In the genomic region with DNA sequence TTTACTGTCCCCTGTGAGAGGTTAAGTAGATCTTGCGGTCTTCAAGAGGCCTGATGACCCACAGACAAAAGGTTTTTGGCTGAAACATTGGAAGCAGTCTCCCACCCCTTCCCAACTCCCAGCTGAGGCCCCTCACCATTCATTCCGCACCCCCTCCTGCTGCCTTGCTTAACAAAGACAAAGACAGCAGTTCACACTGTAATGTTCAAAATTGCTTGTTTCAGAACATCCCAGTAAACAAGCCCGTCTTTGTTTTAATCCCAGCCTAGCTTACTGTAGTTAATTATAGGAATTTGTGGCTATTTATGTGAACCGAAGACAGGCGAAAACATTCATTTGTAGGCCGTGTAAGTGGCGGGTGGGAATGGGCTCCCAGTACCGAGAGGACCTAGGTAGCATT, we compare ENCODE assay signal across 16 cellular contexts. TPM values are rescaled to one million over a fixed set of nuclear protein-coding genes. Genes with fewer than 3 reads are reported as not detected.
DNase-seq lines count a peak whose midpoint lies in the region; ATAC-seq and TF ChIP-seq lines count a peak whose summit lies in the region.
"Had no signal": no experiment of that assay in that cellular context is flagged by ENCODE, and none has a peak within 500 bp of the region (broad histone marks: within the 10 kb centered on the region; RNA-seq: fewer than 3 reads in every experiment).

No MANE protein-coding gene starts in this region.

- H4K20me1 ChIP-seq in GM23338 (replicated peaks; ENCODE audit: insufficient read depth) = no peaks in the 10 kb centered on the region
- H4K20me1 ChIP-seq: BLaER1 had no signal

- no peaks in the 10 kb centered on the region for H3K79me2 ChIP-seq in GM23338 (replicated peaks; ENCODE audit: insufficient read depth)

- H2AFZ ChIP-seq in GM23338 = peak overlapping the region; percentile 84
- H2AFZ ChIP-seq: GM23248 had no signal

- H3K27ac ChIP-seq in GM23338 (ENCODE audit: low read depth) = no peak overlapping the region
- H3K27ac ChIP-seq in cingulate gyrus (ENCODE audit: low read depth, low read length) = peak overlapping the region; percentile 71
- H3K27ac ChIP-seq in adrenal gland = no peak overlapping the region
- H3K27ac ChIP-seq: BLaER1, GM23248, Peyer's patch had no signal

- WGBS in adrenal gland, 4 donors = 75 to 87% (median 83%) methylated on average over 8 of the region's 8 CpGs

- DNase-seq in GM23338 (ENCODE audit: low spot score) = no peak
- peak; percentile 16 for DNase-seq in inferior parietal cortex (ENCODE audit: extremely low spot score)
- peak; percentile 58 for DNase-seq in putamen (ENCODE audit: low spot score)
- no peak for DNase-seq in adrenal gland
- DNase-seq: CD8-positive, alpha-beta T cell; GM23248; NCI-H1092; NCI-H2081 treated with DMSO at 0.1 percent for 48 hours; NCI-H524 treated with DMSO at 0.1 percent for 48 hours; Peyer's patch; SIG-M5 had no signal

- no peaks in the 10 kb centered on the region for H3K36me3 Mint-ChIP-seq in GM23338 (ENCODE audit: low read depth)
- H3K36me3 Mint-ChIP-seq: CD8-positive, alpha-beta T cell had no signal

- peaks cover 2% of the 10 kb centered on the region for H3K27me3 Mint-ChIP-seq in GM23338 (ENCODE audit: insufficient read depth, low read depth, poor library complexity)

- H3K27me3 ChIP-seq in GM23338 (ENCODE audit: insufficient read depth) (no peaks in the 10 kb centered on the region), adrenal gland (peaks cover 5% of the 10 kb centered on the region)
- H3K27me3 ChIP-seq: BLaER1, Peyer's patch had no signal

- no peaks in the 10 kb centered on the region for H3K9me3 Mint-ChIP-seq in GM23338
- H3K9me3 Mint-ChIP-seq: CD8-positive, alpha-beta T cell had no signal

- no peaks in the 10 kb centered on the region for H3K9me3 ChIP-seq in adrenal gland (replicated peaks in 1 of 3)
- H3K9me3 ChIP-seq: BLaER1, Peyer's patch had no signal

- intact Hi-C loops in adrenal gland (cut with DNase I) = no loop called here

- TF ChIP-seq POLR2A in adrenal gland (IDR thresholded peaks at IDR 0.05) = no peak

- peak overlapping the region; percentile 52; the same call in 1 of the 2 replicates for H3K27ac Mint-ChIP-seq in GM23338
- H3K27ac Mint-ChIP-seq: CD8-positive, alpha-beta T cell had no signal

- H3K4me3 ChIP-seq in GM23338 (no peak overlapping the region), adrenal gland (no peak overlapping the region)
- H3K4me3 ChIP-seq: BLaER1, GM23248, Peyer's patch had no signal

- H3K4me1 ChIP-seq in GM23338 (ENCODE audit: insufficient read depth) = peaks cover 8% of the 10 kb centered on the region
- no peaks in the 10 kb centered on the region for H3K4me1 ChIP-seq in adrenal gland (replicated peaks in 1 of 2)
- H3K4me1 ChIP-seq: Peyer's patch had no signal

- peaks cover 18% of the 10 kb centered on the region for H3K4me1 Mint-ChIP-seq in GM23338

- ATAC-seq in GM23338 = peak; percentile 52
- ATAC-seq in GM19455 (IDR thresholded peaks at IDR 0.05; ENCODE audit: unreplicated experiment) = no peak
- ATAC-seq in GM21528 (IDR thresholded peaks at IDR 0.05; ENCODE audit: low FRiP score, unreplicated experiment) = no peak
- no peak for ATAC-seq in GM21786 (IDR thresholded peaks at IDR 0.05; ENCODE audit: unreplicated experiment)
- ATAC-seq: CD8-positive, alpha-beta T cell had no signal

- 0 out of 2 replicates have a peak overlapping the region, but pooled peaks have one; percentile 21 for H3K4me2 ChIP-seq in GM23338
- H3K4me2 ChIP-seq: BLaER1 had no signal

- no peaks in the 10 kb centered on the region for H3K36me3 ChIP-seq in GM23338 (ENCODE audit: insufficient read depth)
- H3K36me3 ChIP-seq in adrenal gland (replicated peaks in 1 of 2) = no peaks in the 10 kb centered on the region
- H3K36me3 ChIP-seq: BLaER1, Peyer's patch had no signal

- no peaks in the 10 kb centered on the region for H3F3A ChIP-seq in GM23338 (replicated peaks; ENCODE audit: low read depth)

- no peaks in the 10 kb centered on the region for H3K9me2 ChIP-seq in GM23338 (ENCODE audit: insufficient read depth)

- no peak overlapping the region for H3K4me3 Mint-ChIP-seq in GM23338
- H3K4me3 Mint-ChIP-seq: CD8-positive, alpha-beta T cell had no signal

- no peak for TF ChIP-seq CTCF in GM23338 (conservative IDR thresholded peaks at IDR 0.05; ENCODE audit: low read depth in 2 of 2)
- no peak for TF ChIP-seq CTCF in adrenal gland (IDR thresholded peaks at IDR 0.05)

TF ChIP-seq in GM23338, 12 proteins besides CTCF, POLR2A, EP300 and RAD21 (continues in another document):
- no peak for TF ChIP-seq NANOG (IDR thresholded peaks at IDR 0.05; ENCODE audit: borderline replicate concordance)
- no peak for TF ChIP-seq ZNF114 (CRISPR knock-in tag; IDR thresholded peaks at IDR 0.05)
- no peak for TF ChIP-seq STAT1 (IDR thresholded peaks at IDR 0.05; ENCODE audit: unreplicated experiment)
- TF ChIP-seq, protein P1, sequence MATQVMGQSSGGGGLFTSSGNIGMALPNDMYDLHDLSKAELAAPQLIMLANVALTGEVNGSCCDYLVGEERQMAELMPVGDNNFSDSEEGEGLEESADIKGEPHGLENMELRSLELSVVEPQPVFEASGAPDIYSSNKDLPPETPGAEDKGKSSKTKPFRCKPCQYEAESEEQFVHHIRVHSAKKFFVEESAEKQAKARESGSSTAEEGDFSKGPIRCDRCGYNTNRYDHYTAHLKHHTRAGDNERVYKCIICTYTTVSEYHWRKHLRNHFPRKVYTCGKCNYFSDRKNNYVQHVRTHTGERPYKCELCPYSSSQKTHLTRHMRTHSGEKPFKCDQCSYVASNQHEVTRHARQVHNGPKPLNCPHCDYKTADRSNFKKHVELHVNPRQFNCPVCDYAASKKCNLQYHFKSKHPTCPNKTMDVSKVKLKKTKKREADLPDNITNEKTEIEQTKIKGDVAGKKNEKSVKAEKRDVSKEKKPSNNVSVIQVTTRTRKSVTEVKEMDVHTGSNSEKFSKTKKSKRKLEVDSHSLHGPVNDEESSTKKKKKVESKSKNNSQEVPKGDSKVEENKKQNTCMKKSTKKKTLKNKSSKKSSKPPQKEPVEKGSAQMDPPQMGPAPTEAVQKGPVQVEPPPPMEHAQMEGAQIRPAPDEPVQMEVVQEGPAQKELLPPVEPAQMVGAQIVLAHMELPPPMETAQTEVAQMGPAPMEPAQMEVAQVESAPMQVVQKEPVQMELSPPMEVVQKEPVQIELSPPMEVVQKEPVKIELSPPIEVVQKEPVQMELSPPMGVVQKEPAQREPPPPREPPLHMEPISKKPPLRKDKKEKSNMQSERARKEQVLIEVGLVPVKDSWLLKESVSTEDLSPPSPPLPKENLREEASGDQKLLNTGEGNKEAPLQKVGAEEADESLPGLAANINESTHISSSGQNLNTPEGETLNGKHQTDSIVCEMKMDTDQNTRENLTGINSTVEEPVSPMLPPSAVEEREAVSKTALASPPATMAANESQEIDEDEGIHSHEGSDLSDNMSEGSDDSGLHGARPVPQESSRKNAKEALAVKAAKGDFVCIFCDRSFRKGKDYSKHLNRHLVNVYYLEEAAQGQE (IDR thresholded peaks at IDR 0.05; ENCODE audit: unreplicated experiment) = no peak
- TF ChIP-seq, protein P2, sequence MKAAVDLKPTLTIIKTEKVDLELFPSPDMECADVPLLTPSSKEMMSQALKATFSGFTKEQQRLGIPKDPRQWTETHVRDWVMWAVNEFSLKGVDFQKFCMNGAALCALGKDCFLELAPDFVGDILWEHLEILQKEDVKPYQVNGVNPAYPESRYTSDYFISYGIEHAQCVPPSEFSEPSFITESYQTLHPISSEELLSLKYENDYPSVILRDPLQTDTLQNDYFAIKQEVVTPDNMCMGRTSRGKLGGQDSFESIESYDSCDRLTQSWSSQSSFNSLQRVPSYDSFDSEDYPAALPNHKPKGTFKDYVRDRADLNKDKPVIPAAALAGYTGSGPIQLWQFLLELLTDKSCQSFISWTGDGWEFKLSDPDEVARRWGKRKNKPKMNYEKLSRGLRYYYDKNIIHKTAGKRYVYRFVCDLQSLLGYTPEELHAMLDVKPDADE (IDR thresholded peaks at IDR 0.05) = no peak
- TF ChIP-seq ZNF331 (CRISPR knock-in tag; IDR thresholded peaks at IDR 0.05; ENCODE audit: low read depth) = no peak
- TF ChIP-seq POLR2AphosphoS5 (IDR thresholded peaks at IDR 0.05; ENCODE audit: low read depth) = no peak
- TF ChIP-seq EZH2 (IDR thresholded peaks at IDR 0.05; ENCODE audit: low read depth, unreplicated experiment) = no peak

RNA-seq across cellular contexts. Expression of a gene that starts 55.7 kb away (rescaled TPM):
- total RNA-seq in GM23338 (2014; rRNA removed; shearing (Covaris generic)) = 0.07 and 0.35 TPM in 2 replicates
- polyA plus RNA-seq in GM23338 (2016; fragmentation: Nextera tagmentation; extraction: Ambion mirVana) (0.31 and 0.39 TPM in 2 replicates), adrenal gland (1 to 10 TPM in 1 of 3 donors, under 1 TPM in 2; 0.29 to 1.4 (median 0.54) TPM)
- 1 to 10 TPM in 6 of 8 donors, under 1 TPM in 2; 0.60 to 4.2 (median 1.8) TPM for total RNA-seq in adrenal gland
- total RNA-seq: CD8-positive, alpha-beta T cell; Peyer's patch had no signal

Comparison
In these comparisons a context has a peak if more than half of its experiments do, and no peak if none do; other contexts are left out.
1. DNase-seq: peak in inferior parietal cortex (single experiment) and putamen (single experiment); none in GM23338 (single experiment) and adrenal gland (0 of 7).